17 cellular contexts compared by ENCODE assay signal in genomic region chr1:229563241-229563640, GRCh38. TPM values are rescaled to one million over a fixed set of nuclear protein-coding genes. Genes with fewer than 3 reads are reported as not detected.
A peak's percentile ranks its signal among the peaks of the same experiment; 100 is the strongest.
DNase-seq lines count a peak whose midpoint lies in the region; ATAC-seq and TF ChIP-seq lines count a peak whose summit lies in the region.
"Had no signal": no experiment of that assay in that cellular context is flagged by ENCODE, and none has a peak within 500 bp of the region (broad histone marks: within the 10 kb centered on the region; RNA-seq: fewer than 3 reads in every experiment).

No MANE protein-coding gene starts in this region.

- TF ChIP-seq CTCF in GM23338 (conservative IDR thresholded peaks at IDR 0.05; ENCODE audit: low read depth in 2 of 2) (no peak), sigmoid colon (IDR thresholded peaks at IDR 0.05) (no peak)

- H3K27ac ChIP-seq in GM23338 (ENCODE audit: low read depth) = peak overlapping the region; percentile 56; the same call in 1 of the 2 replicates
- peak overlapping the region; percentile 83 to 92 (median 84) for H3K27ac ChIP-seq in sigmoid colon
- H3K27ac ChIP-seq: KMS-11 had no signal

- peak; percentile 43 for DNase-seq in GM23338 (ENCODE audit: low spot score)
- peak; percentile 80 for DNase-seq in NCI-H2107 treated with DMSO at 0.1 percent for 48 hours (lab: John Stamatoyannopoulos, UW; ENCODE audit: unreplicated experiment)
- DNase-seq in fibroblast of gingiva (ENCODE audit: low read depth) = peak; percentile 25
- DNase-seq in sigmoid colon = no peak
- no peak for DNase-seq in epidermal melanocyte (ENCODE audit: insufficient read length, low spot score)
- no peak for DNase-seq in activated T-cell treated with anti-CD3 and anti-CD28 coated beads, Interleukin-2, amount 50 U/mL, for 72 hours
- no peak for DNase-seq in NOMO-1 (lab: John Stamatoyannopoulos, UW; ENCODE audit: unreplicated experiment in 2 of 2)
- no peak for DNase-seq in NCI-H446 treated with DMSO at 0.1 percent for 48 hours (lab: John Stamatoyannopoulos, UW)
- DNase-seq: activated CD4-positive, alpha-beta T cell treated with anti-CD3 and anti-CD28 coated beads, Interleukin-2, amount 50 U/mL, for 4 hours; activated naive CD4-positive, alpha-beta T cell treated with Interleukin-2 at 50 U/mL for 16 hours; NCI-H748 treated with DMSO at 0.1 percent for 48 hours; posterior cingulate gyrus; SW 1271 had no signal

- no peak for TF ChIP-seq POLR2A in sigmoid colon (IDR thresholded peaks at IDR 0.05)

- intact Hi-C loops in sigmoid colon (cut with DNase I) = no loop called here

- peaks cover 11% of the 10 kb centered on the region for H3K27me3 Mint-ChIP-seq in GM23338 (ENCODE audit: insufficient read depth, low read depth, poor library complexity)
- no peaks in the 10 kb centered on the region for H3K27me3 Mint-ChIP-seq in activated T-cell treated with anti-CD3 and anti-CD28 coated beads, Interleukin-2, amount 50 U/mL, for 72 hours (ENCODE audit: low read depth)
- H3K27me3 Mint-ChIP-seq: central memory CD8-positive, alpha-beta T cell had no signal

- no peaks in the 10 kb centered on the region for H3K9me3 ChIP-seq in sigmoid colon
- H3K9me3 ChIP-seq: upper lobe of left lung had no signal

- H3K36me3 ChIP-seq in GM23338 (ENCODE audit: insufficient read depth) (no peaks in the 10 kb centered on the region), sigmoid colon (no peaks in the 10 kb centered on the region)
- H3K36me3 ChIP-seq: upper lobe of left lung had no signal

- H3K9me3 Mint-ChIP-seq in GM23338 = no peaks in the 10 kb centered on the region
- no peaks in the 10 kb centered on the region for H3K9me3 Mint-ChIP-seq in activated T-cell treated with anti-CD3 and anti-CD28 coated beads, Interleukin-2, amount 50 U/mL, for 72 hours
- H3K9me3 Mint-ChIP-seq: CD14-positive monocyte; central memory CD8-positive, alpha-beta T cell had no signal

- peak overlapping the region; percentile 25; the same call in 1 of the 3 replicates for H3K4me3 Mint-ChIP-seq in GM23338
- H3K4me3 Mint-ChIP-seq in activated T-cell treated with anti-CD3 and anti-CD28 coated beads, Interleukin-2, amount 50 U/mL, for 72 hours = no peak overlapping the region
- H3K4me3 Mint-ChIP-seq: CD14-positive monocyte; central memory CD8-positive, alpha-beta T cell had no signal

- no peaks in the 10 kb centered on the region for H3K9me2 ChIP-seq in GM23338 (ENCODE audit: insufficient read depth)

- no peak for TF ChIP-seq EP300 in sigmoid colon (IDR thresholded peaks at IDR 0.05)

- no peaks in the 10 kb centered on the region for H3K36me3 Mint-ChIP-seq in GM23338 (ENCODE audit: low read depth)
- no peaks in the 10 kb centered on the region for H3K36me3 Mint-ChIP-seq in activated T-cell treated with anti-CD3 and anti-CD28 coated beads, Interleukin-2, amount 50 U/mL, for 72 hours (ENCODE audit: insufficient read depth in 2 of 2)
- H3K36me3 Mint-ChIP-seq: CD14-positive monocyte had no signal

- H3F3A ChIP-seq in GM23338 (replicated peaks; ENCODE audit: low read depth) = 0 out of 2 replicates have a peak, but pooled peaks cover 5% of the 10 kb centered on the region

- peak; percentile 5 for ATAC-seq in GM23338
- no peak for ATAC-seq in activated T-cell treated with anti-CD3 and anti-CD28 coated beads, Interleukin-2, amount 50 U/mL, for 72 hours (replicated peaks in 1 of 2)

- 69 to 71% methylated on average over 7 of the region's 7 CpGs for WGBS in sigmoid colon, 2 donors

- H2AFZ ChIP-seq in GM23338 = peak overlapping the region; percentile 1; the same call in 1 of the 2 replicates

- peaks cover 20% of the 10 kb centered on the region for H3K4me1 Mint-ChIP-seq in GM23338
- H3K4me1 Mint-ChIP-seq in activated T-cell treated with anti-CD3 and anti-CD28 coated beads, Interleukin-2, amount 50 U/mL, for 72 hours (ENCODE audit: low read depth) = peaks cover 13% of the 10 kb centered on the region

- H3K79me2 ChIP-seq in GM23338 (replicated peaks; ENCODE audit: insufficient read depth) = no peaks in the 10 kb centered on the region

- no peak overlapping the region for H3K4me3 ChIP-seq in GM23338
- peak overlapping the region in 1 of 4 donors; percentile 44 for H3K4me3 ChIP-seq in sigmoid colon
- H3K4me3 ChIP-seq: upper lobe of left lung had no signal

- 0 out of 2 replicates have a peak overlapping the region, but pooled peaks have one; percentile 39 for H3K4me2 ChIP-seq in GM23338
- H3K4me2 ChIP-seq: KMS-11 had no signal

- H3K4me1 ChIP-seq in GM23338 (ENCODE audit: insufficient read depth) = no peaks in the 10 kb centered on the region
- H3K4me1 ChIP-seq in sigmoid colon = peaks cover 0 to 44% (median 25%) of the 10 kb centered on the region in 4 donors

- H4K20me1 ChIP-seq in GM23338 (replicated peaks; ENCODE audit: insufficient read depth) = no peaks in the 10 kb centered on the region

- peak overlapping the region; percentile 85 for H3K27ac Mint-ChIP-seq in GM23338
- no peak overlapping the region for H3K27ac Mint-ChIP-seq in activated T-cell treated with anti-CD3 and anti-CD28 coated beads, Interleukin-2, amount 50 U/mL, for 72 hours
- H3K27ac Mint-ChIP-seq: CD14-positive monocyte had no signal

- H3K27me3 ChIP-seq in GM23338 (ENCODE audit: insufficient read depth) (no peaks in the 10 kb centered on the region), sigmoid colon (no peaks in the 10 kb centered on the region)
- H3K27me3 ChIP-seq: upper lobe of left lung had no signal

TF ChIP-seq in GM23338, 12 proteins besides CTCF, POLR2A, EP300 and RAD21 (continues in another document):
- TF ChIP-seq STAT1 (IDR thresholded peaks at IDR 0.05; ENCODE audit: unreplicated experiment) = no peak
- no peak for TF ChIP-seq CREB1 (CRISPR knock-in tag; IDR thresholded peaks at IDR 0.05; ENCODE audit: low read depth)
- TF ChIP-seq EZH2phosphoT487 (IDR thresholded peaks at IDR 0.05; ENCODE audit: unreplicated experiment) = no peak
- TF ChIP-seq, protein P1, sequence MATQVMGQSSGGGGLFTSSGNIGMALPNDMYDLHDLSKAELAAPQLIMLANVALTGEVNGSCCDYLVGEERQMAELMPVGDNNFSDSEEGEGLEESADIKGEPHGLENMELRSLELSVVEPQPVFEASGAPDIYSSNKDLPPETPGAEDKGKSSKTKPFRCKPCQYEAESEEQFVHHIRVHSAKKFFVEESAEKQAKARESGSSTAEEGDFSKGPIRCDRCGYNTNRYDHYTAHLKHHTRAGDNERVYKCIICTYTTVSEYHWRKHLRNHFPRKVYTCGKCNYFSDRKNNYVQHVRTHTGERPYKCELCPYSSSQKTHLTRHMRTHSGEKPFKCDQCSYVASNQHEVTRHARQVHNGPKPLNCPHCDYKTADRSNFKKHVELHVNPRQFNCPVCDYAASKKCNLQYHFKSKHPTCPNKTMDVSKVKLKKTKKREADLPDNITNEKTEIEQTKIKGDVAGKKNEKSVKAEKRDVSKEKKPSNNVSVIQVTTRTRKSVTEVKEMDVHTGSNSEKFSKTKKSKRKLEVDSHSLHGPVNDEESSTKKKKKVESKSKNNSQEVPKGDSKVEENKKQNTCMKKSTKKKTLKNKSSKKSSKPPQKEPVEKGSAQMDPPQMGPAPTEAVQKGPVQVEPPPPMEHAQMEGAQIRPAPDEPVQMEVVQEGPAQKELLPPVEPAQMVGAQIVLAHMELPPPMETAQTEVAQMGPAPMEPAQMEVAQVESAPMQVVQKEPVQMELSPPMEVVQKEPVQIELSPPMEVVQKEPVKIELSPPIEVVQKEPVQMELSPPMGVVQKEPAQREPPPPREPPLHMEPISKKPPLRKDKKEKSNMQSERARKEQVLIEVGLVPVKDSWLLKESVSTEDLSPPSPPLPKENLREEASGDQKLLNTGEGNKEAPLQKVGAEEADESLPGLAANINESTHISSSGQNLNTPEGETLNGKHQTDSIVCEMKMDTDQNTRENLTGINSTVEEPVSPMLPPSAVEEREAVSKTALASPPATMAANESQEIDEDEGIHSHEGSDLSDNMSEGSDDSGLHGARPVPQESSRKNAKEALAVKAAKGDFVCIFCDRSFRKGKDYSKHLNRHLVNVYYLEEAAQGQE (IDR thresholded peaks at IDR 0.05; ENCODE audit: unreplicated experiment) = no peak
- no peak for TF ChIP-seq POLR2AphosphoS5 (IDR thresholded peaks at IDR 0.05; ENCODE audit: low read depth)
- no peak for TF ChIP-seq ZNF114 (CRISPR knock-in tag; IDR thresholded peaks at IDR 0.05)
- TF ChIP-seq NANOG (IDR thresholded peaks at IDR 0.05; ENCODE audit: borderline replicate concordance) = no peak

RNA-seq across cellular contexts. Expression of gene ABCB10, which starts 4.7 kb away (rescaled TPM):
- total RNA-seq in GM23338 (2014; rRNA removed; shearing (Covaris generic)) = 9.7 and 13.3 TPM in 2 replicates
- polyA plus RNA-seq in GM23338 (2016; fragmentation: Nextera tagmentation; extraction: Ambion mirVana) (3.7 and 4.7 TPM in 2 replicates), sigmoid colon (1 to 10 TPM; 4.4 to 9.6 (median 5.4) TPM)
- 10 to 100 TPM; 12.1 to 19.4 (median 16.5) TPM for total RNA-seq in sigmoid colon
- total RNA-seq in activated T-cell treated with anti-CD3 and anti-CD28 coated beads, Interleukin-2, amount 50 U/mL, for 72 hours = 10 to 100 TPM; 25.7 to 32.0 TPM

RNA-seq across cellular contexts. Expression of gene NUP133, which starts 55.1 kb away (rescaled TPM):
- 54.5 and 65.4 TPM in 2 replicates for total RNA-seq in GM23338 (2014; rRNA removed; shearing (Covaris generic))
- polyA plus RNA-seq in GM23338 (2016; fragmentation: Nextera tagmentation; extraction: Ambion mirVana) = 25.0 and 29.5 TPM in 2 replicates
- total RNA-seq in sigmoid colon = 10 to 100 TPM; 23.7 to 31.7 (median 27.6) TPM
- polyA plus RNA-seq in sigmoid colon = 10 to 100 TPM in 1 of 3 donors, 1 to 10 TPM in 2; 4.8 to 12.9 (median 6.9) TPM
- total RNA-seq in activated T-cell treated with anti-CD3 and anti-CD28 coated beads, Interleukin-2, amount 50 U/mL, for 72 hours = 10 to 100 TPM; 42.8 to 53.4 TPM

Comparison
In these comparisons a context has a peak if more than half of its experiments do, and no peak if none do; other contexts are left out.
1. DNase-seq: peak in GM23338 (single experiment), NCI-H2107 treated with DMSO at 0.1 percent for 48 hours (single experiment) and fibroblast of gingiva (single experiment); none in sigmoid colon (single experiment), epidermal melanocyte (single experiment), activated T-cell treated with anti-CD3 and anti-CD28 coated beads, Interleukin-2, amount 50 U/mL, for 72 hours (0 of 2), NOMO-1 (0 of 2) and NCI-H446 treated with DMSO at 0.1 percent for 48 hours (single experiment).